In genomic region chr1:146938242-146938902, GRCh38 we compare ENCODE assay signal across 8 cellular contexts. TPM values are rescaled to one million over a fixed set of nuclear protein-coding genes. Genes with fewer than 3 reads are reported as not detected.
A peak's percentile ranks its signal among the peaks of the same experiment; 100 is the strongest.
DNase-seq lines count a peak whose midpoint lies in the region; ATAC-seq, FAIRE-seq and TF ChIP-seq lines count a peak whose summit lies in the region.
"Not testable (repeated sequence)": the region's sequence is repeated elsewhere in the genome, so short reads cannot be mapped to it uniquely, and the experiment has no call there.

TSS of gene NBPF12 (plus strand) at chr1:146938324. CDS start at chr1:146960144, 21,820 bp downstream.

- peaks cover 12% of the 10 kb centered on the region for H3K27me3 Mint-ChIP-seq in central memory CD8-positive, alpha-beta T cell

- H3K27ac Mint-ChIP-seq in central memory CD8-positive, alpha-beta T cell (ENCODE audit: low read depth): peak within 1 kb of the TSS; percentile 91

- H3K36me3 Mint-ChIP-seq in central memory CD8-positive, alpha-beta T cell (ENCODE audit: insufficient read depth): not testable (repeated sequence)

- peak within 1 kb of the TSS; percentile 32 to 80 for H3K9ac ChIP-seq in kidney (ENCODE audit: low read length in 2 of 2)

- H3K4me3 Mint-ChIP-seq in central memory CD8-positive, alpha-beta T cell: peak within 1 kb of the TSS; percentile 91

- intact Hi-C loops in kidney (cut with DNase I): not testable (repeated sequence)

- not testable (repeated sequence) for TF ChIP-seq CTCF in kidney (IDR thresholded peaks at IDR 0.05; ENCODE audit: borderline replicate concordance, extremely low read depth, insufficient read depth)

- H3K4me1 Mint-ChIP-seq in central memory CD8-positive, alpha-beta T cell: peaks cover 11% of the 10 kb centered on the region

- H3K4me3 ChIP-seq in kidney (ENCODE audit: low read length in 2 of 2): peak within 1 kb of the TSS; percentile 66 to 68

- not testable (repeated sequence) for H3K9me3 ChIP-seq in kidney (ENCODE audit: control insufficient read depth in 1 of 2, low read length in 2 of 2)

- FAIRE-seq in kidney (lab: Jason Lieb, UNC): not testable (repeated sequence)

- DNase-seq in AG20443 (ENCODE audit: low spot score) (peak; percentile 71), NCI-H510A (lab: John Stamatoyannopoulos, UW) (peak; percentile 81), kidney (peak; percentile 96)
- DNase-seq in central memory CD8-positive, alpha-beta T cell (ENCODE audit: low spot score in 2 of 2): peak; percentile 58 to 70
- DNase-seq in stimulated activated CD4-positive, alpha-beta T cell treated with anti-CD3 and anti-CD28 coated beads, Interleukin-12 subunit alpha, Interleukin-12 subunit beta, amount 100 ng/mL, for 4 hours: peak; percentile 77

- not testable (repeated sequence) for H3K4me1 ChIP-seq in kidney (ENCODE audit: control insufficient read depth in 1 of 2, insufficient read depth in 1 of 2, low read depth in 1 of 2, low read length in 2 of 2)

- H3K9me3 Mint-ChIP-seq in central memory CD8-positive, alpha-beta T cell: not testable (repeated sequence)

- not testable (repeated sequence) for H3K36me3 ChIP-seq in kidney (ENCODE audit: control insufficient read depth in 1 of 2, insufficient read depth in 2 of 2, low read length in 2 of 2)

- ATAC-seq in GM19043 (IDR thresholded peaks at IDR 0.05; ENCODE audit: low read depth, unreplicated experiment) (peak; percentile 59), HG03354 (IDR thresholded peaks at IDR 0.05; ENCODE audit: poor library complexity, severe bottlenecking, unreplicated experiment) (peak; percentile 79)
- ATAC-seq in activated CD4-positive, CD25-positive, alpha-beta regulatory T cell treated with anti-CD3 and anti-CD28 coated beads, Interleukin-2, amount 50 U/mL, for 24 hours: peak; percentile 96 to 98
- peak; percentile 86 for ATAC-seq in central memory CD8-positive, alpha-beta T cell (replicated peaks; ENCODE audit: extremely low read depth, poor library complexity, severe bottlenecking)

- peak within 1 kb of the TSS; percentile 47 to 90 for H3K27ac ChIP-seq in kidney (ENCODE audit: low read depth in 2 of 2, low read length in 2 of 2)

RNA-seq across cellular contexts. Expression of gene NBPF12, which starts in this region (rescaled TPM):
- 13.3 TPM for total RNA-seq in kidney
- polyA plus RNA-seq in kidney (ENCODE audit: insufficient read depth, low read depth, low replicate concordance): 4.5 TPM

Comparison
In these comparisons a context has a peak if more than half of its experiments do, and no peak if none do; other contexts are left out.
1. Peak in every context shown above with its lines: DNase-seq, ATAC-seq, H3K4me3 ChIP-seq and H3K27ac ChIP-seq.